Comparison of ENCODE assay signal across 12 cellular contexts in genomic region chr9:106921989-106922388, GRCh38. TPM values are rescaled to one million over a fixed set of nuclear protein-coding genes. Genes with fewer than 3 reads are reported as not detected.
DNase-seq lines count a peak whose midpoint lies in the region; ATAC-seq, FAIRE-seq and TF ChIP-seq lines count a peak whose summit lies in the region.
"Had no signal": no experiment of that assay in that cellular context is flagged by ENCODE, and none has a peak within 500 bp of the region (broad histone marks: within the 10 kb centered on the region; RNA-seq: fewer than 3 reads in every experiment).

No MANE protein-coding gene starts in this region.

- no TSS peak for BruUV-seq in Calu3 (replicated peaks; lab: Mats Ljungman, UMichigan)

- H3K27me3 Mint-ChIP-seq in Calu3 (ENCODE audit: unreplicated experiment) (no peaks in the 10 kb centered on the region), WTC11 (ENCODE audit: low read depth) (no peaks in the 10 kb centered on the region)

- POLR2A ChIA-PET in WTC11 (lab: Charles Lee), result interaction anchor here (0.7 to 1.2 kb wide), 2 partner anchors 31 to 62 kb away, joined by 3 to 5 read pairs; no protein-coding TSS in a partner anchor

- no peak for FAIRE-seq in frontal cortex (lab: Jason Lieb, UNC)

- TF ChIP-seq POLR2A in sigmoid colon (IDR thresholded peaks at IDR 0.05), result no peak

- peak overlapping the region; percentile 2 for H3K4me3 ChIP-seq in fibroblast of the aortic adventitia (ENCODE audit: low read depth, low read length)
- no peak overlapping the region for H3K4me3 ChIP-seq in sigmoid colon
- H3K4me3 ChIP-seq: spleen had no signal

- peaks cover 0 to 58% (median 41%) of the 10 kb centered on the region in 4 donors for H3K4me1 ChIP-seq in sigmoid colon

- H3K9me3 ChIP-seq in sigmoid colon, result no peaks in the 10 kb centered on the region
- H3K9me3 ChIP-seq: spleen had no signal

- no peaks in the 10 kb centered on the region for H3K27me3 ChIP-seq in sigmoid colon
- H3K27me3 ChIP-seq: spleen had no signal

- H3K4me3 Mint-ChIP-seq in Calu3 (ENCODE audit: low read depth, unreplicated experiment) (peak overlapping the region; percentile 66), WTC11 (no peak overlapping the region)

- CTCF ChIA-PET in Calu3 (lab: Charles Lee) (interaction anchor here (1.1 kb wide), 1 partner anchor 38 kb away, joined by 5 read pairs; no protein-coding TSS in a partner anchor), WTC11 (lab: Charles Lee) (interaction anchor here (0.9 kb wide), 1 partner anchor 34 kb away, joined by 3 read pairs; no protein-coding TSS in a partner anchor)

- intact Hi-C loops in Calu3 (cut with micrococcal nuclease; ENCODE audit: unreplicated experiment) (loop anchor here (2.0 kb wide), 1 partner anchor 57 kb away; no protein-coding TSS in a partner anchor), sigmoid colon (cut with DNase I) (loop anchor here (5.0 kb wide), 1 partner anchor 60 kb away; the partner anchor contains the start of gene ZNF462)

- peak overlapping the region; percentile 71 to 80 (median 78) for H3K27ac ChIP-seq in sigmoid colon

- H3K9me3 Mint-ChIP-seq in Calu3 (ENCODE audit: low read depth, unreplicated experiment), result no peaks in the 10 kb centered on the region
- peaks cover 7% of the 10 kb centered on the region; the same call in 1 of the 2 replicates for H3K9me3 Mint-ChIP-seq in WTC11

- DNase-seq in Calu3 (no peak), WTC11 (ENCODE audit: low spot score) (no peak), fibroblast of the aortic adventitia (ENCODE audit: low read depth) (peak; percentile 59), sigmoid colon (no peak), retina (no peak), RPMI8226 (no peak), frontal cortex (ENCODE audit: low spot score in 2 of 2) (no peak)
- DNase-seq: amniotic stem cell, NCI-H1694 treated with DMSO at 0.1 percent for 48 hours, spleen, T1000 had no signal

- H3K27ac Mint-ChIP-seq in Calu3 (ENCODE audit: unreplicated experiment), result peak overlapping the region; percentile 89
- peak overlapping the region; percentile 79; the same call in 1 of the 2 replicates for H3K27ac Mint-ChIP-seq in WTC11

- ATAC-seq in WTC11 (no peak), GM19455 (IDR thresholded peaks at IDR 0.05; ENCODE audit: unreplicated experiment) (no peak)

- peaks cover 17% of the 10 kb centered on the region for H3K36me3 Mint-ChIP-seq in Calu3 (ENCODE audit: insufficient read depth, unreplicated experiment)
- peaks cover 69% of the 10 kb centered on the region for H3K36me3 Mint-ChIP-seq in WTC11

- no peak for TF ChIP-seq CTCF in Calu3 (IDR thresholded peaks at IDR 0.05; ENCODE audit: unreplicated experiment)
- no peak for TF ChIP-seq CTCF in WTC11 (IDR thresholded peaks at IDR 0.05)
- no peak for TF ChIP-seq CTCF in fibroblast of the aortic adventitia (IDR thresholded peaks at IDR 0.05; ENCODE audit: insufficient read depth, low read length)
- no peak for TF ChIP-seq CTCF in sigmoid colon (IDR thresholded peaks at IDR 0.05)

- WGBS in sigmoid colon, 2 donors, result 32 to 67% methylated on average over 2 of the region's 2 CpGs

- H3K4me1 Mint-ChIP-seq in Calu3 (ENCODE audit: low read depth, unreplicated experiment) (peaks cover 38% of the 10 kb centered on the region), WTC11 (peaks cover 41% of the 10 kb centered on the region)

- TF ChIP-seq EP300 in sigmoid colon (IDR thresholded peaks at IDR 0.05), result no peak

- peaks cover 3 to 38% (median 22%) of the 10 kb centered on the region in 4 donors for H3K36me3 ChIP-seq in sigmoid colon

TF ChIP-seq in WTC11, 78 proteins besides CTCF, POLR2A, EP300 and RAD21 (continues in another document):
- no peak for TF ChIP-seq ZNF671 (CRISPR knock-in tag; IDR thresholded peaks at IDR 0.05)
- no peak for TF ChIP-seq ELF4 (CRISPR knock-in tag; IDR thresholded peaks at IDR 0.05; ENCODE audit: low read depth)
- TF ChIP-seq TCF7 (CRISPR knock-in tag; IDR thresholded peaks at IDR 0.05; ENCODE audit: low read depth), result no peak
- no peak for TF ChIP-seq MYBL2 (CRISPR knock-in tag; IDR thresholded peaks at IDR 0.05)
- TF ChIP-seq, protein P1, sequence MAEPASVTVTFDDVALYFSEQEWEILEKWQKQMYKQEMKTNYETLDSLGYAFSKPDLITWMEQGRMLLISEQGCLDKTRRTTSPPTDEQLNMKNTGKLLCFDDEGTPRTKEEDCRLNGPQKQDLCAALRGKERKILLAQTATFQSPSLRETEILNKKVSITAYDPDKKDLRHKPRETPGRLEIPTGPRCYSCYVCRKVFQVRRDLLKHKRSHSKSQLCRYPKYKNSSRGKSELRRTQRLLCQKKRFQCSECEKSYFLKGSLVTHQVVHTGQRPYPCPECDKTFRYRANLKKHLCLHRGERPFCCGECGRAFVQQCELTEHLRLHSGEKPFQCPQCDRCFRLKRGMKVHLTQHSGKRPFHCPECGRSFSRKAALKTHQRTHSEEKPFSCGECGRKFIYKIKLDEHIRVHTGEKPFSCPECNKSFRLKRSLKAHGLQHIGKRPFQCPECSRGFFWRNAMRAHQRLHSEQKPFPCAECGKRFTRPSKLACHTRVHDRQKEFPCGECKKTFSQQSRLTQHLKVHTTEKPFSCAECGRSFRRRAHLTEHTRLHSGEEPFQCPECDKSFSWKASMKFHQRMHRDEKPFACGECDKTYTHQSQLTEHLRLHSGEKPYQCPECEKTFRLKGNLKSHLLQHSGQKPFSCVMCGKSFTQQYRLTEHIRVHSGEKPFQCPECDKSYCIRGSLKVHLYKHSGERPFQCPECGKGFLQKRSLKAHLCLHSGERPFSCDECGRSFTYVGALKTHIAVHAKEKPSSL (CRISPR knock-in tag; conservative IDR thresholded peaks at IDR 0.05), result no peak
- TF ChIP-seq E2F4 (CRISPR knock-in tag; IDR thresholded peaks at IDR 0.05; ENCODE audit: borderline replicate concordance, low read depth), result no peak
- no peak for TF ChIP-seq ATF6 (CRISPR knock-in tag; IDR thresholded peaks at IDR 0.05)
- TF ChIP-seq FOXK1 (CRISPR knock-in tag; IDR thresholded peaks at IDR 0.05), result no peak
- TF ChIP-seq SMAD3 (CRISPR knock-in tag; IDR thresholded peaks at IDR 0.05; ENCODE audit: borderline replicate concordance), result no peak
- TF ChIP-seq MLX (CRISPR knock-in tag; IDR thresholded peaks at IDR 0.05), result no peak
- no peak for TF ChIP-seq ZNF281 (CRISPR knock-in tag; IDR thresholded peaks at IDR 0.05)

RNA-seq across cellular contexts. Expression of gene ZNF462, which starts 59.0 kb away (rescaled TPM):
- total RNA-seq in Calu3 (2022) (37.3 and 48.0 TPM in 2 replicates), WTC11 (2021) (101 to 121 TPM (median 103 TPM) in 3 replicates), fibroblast of the aortic adventitia (ENCODE audit: low replicate concordance) (9.1 and 30.0 TPM in 2 replicates), sigmoid colon (10 to 100 TPM; 21.7 to 33.8 (median 25.6) TPM), frontal cortex (108 TPM)
- polyA plus RNA-seq in sigmoid colon, result 1 to 10 TPM in 2 of 3 donors, under 1 TPM in 1; 0.60 to 6.2 (median 2.5) TPM
